ENCODE assay signal across 1 cellular context in the genomic region with DNA sequence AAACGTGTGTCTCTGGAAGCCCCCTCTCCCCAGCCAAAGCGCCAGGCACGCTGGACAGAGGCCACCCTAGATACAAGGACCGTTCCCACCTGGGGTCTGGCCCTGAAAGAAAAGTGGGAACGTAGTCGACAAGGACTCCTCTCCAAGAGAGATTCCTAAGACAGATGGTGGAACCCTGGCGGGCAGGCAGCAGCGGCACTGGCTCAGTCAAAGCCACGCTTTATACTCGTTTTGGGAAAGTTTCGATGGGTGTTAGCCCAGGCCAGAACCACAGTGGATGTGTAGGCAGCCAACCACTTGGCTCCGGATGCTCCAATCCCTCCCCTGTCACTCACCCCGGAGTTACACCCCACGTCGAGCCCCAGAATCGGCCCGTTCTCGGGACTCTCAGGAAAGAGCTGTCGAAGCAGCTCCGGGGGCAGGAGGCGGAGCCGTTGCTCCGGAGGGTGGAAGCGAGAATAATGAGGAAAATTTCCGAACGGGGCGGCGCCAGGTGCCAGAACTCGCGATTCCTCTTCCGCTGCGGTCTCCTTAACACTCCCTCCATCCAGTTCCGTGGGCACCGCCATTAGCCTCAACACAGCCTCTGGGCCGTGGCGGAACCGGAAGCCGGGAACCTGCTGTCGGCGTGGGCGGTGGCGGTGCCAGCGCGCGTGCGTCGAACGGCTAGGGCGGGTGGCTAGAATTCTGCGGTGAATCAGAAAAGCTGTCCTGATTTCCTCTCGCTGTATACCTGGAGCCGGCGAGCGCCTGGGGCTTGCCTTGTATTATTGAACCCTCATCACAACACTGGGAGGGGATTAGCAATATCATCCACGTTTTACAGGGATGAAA.
TF ChIP-seq lines count a peak whose summit lies in the region.

Gene BCDIN3D (minus strand): TSS at position 588 of the 834 bp plus-strand sequence. CDS start 19 bp downstream, at position 569.

TF ChIP-seq in HepG2, 621 proteins besides CTCF, POLR2A, EP300 and RAD21 (continued from another document and continues in another):
- peak; percentile 83; the same call in 1 of the 2 replicates for TF ChIP-seq TFDP1 (CRISPR knock-in tag; IDR thresholded peaks at IDR 0.05; ENCODE audit: borderline replicate concordance)
- no peak for TF ChIP-seq CEBPB (IDR thresholded peaks at IDR 0.05; ENCODE audit: borderline replicate concordance, low read depth, low read length)
- no peak for TF ChIP-seq HIC2 (CRISPR knock-in tag; IDR thresholded peaks at IDR 0.05; ENCODE audit: low read depth)
- TF ChIP-seq ZSCAN25 (CRISPR knock-in tag; IDR thresholded peaks at IDR 0.05) = peak; percentile 37; the same call in 1 of the 2 replicates
- TF ChIP-seq ZNF552 (CRISPR knock-in tag; IDR thresholded peaks at IDR 0.05; ENCODE audit: borderline replicate concordance) = no peak
- TF ChIP-seq ZNF264 (CRISPR knock-in tag; IDR thresholded peaks at IDR 0.05) = peak; percentile 81; the same call in 1 of the 2 replicates
- no peak for TF ChIP-seq ZNF382 (CRISPR knock-in tag; IDR thresholded peaks at IDR 0.05; ENCODE audit: borderline replicate concordance)
- 0 out of 2 replicates have a peak, but pooled peaks have one; percentile 63 for TF ChIP-seq SALL2 (CRISPR knock-in tag; IDR thresholded peaks at IDR 0.05)
- 0 out of 2 replicates have a peak, but pooled peaks have one; percentile 25 for TF ChIP-seq KDM4B (CRISPR knock-in tag; IDR thresholded peaks at IDR 0.05)
- no peak for TF ChIP-seq RELA (CRISPR knock-in tag; IDR thresholded peaks at IDR 0.05)
- no peak for TF ChIP-seq ZNF607 (CRISPR knock-in tag; IDR thresholded peaks at IDR 0.05; ENCODE audit: borderline replicate concordance)
- TF ChIP-seq ADNP (CRISPR knock-in tag; IDR thresholded peaks at IDR 0.05) = no peak
- TF ChIP-seq ATAD3A (CRISPR knock-in tag; IDR thresholded peaks at IDR 0.05) = no peak
- TF ChIP-seq ZNF468 (CRISPR knock-in tag; IDR thresholded peaks at IDR 0.05) = no peak
- TF ChIP-seq STAT5B (CRISPR knock-in tag; IDR thresholded peaks at IDR 0.05) = no peak
- TF ChIP-seq CC2D1A (CRISPR knock-in tag; IDR thresholded peaks at IDR 0.05) = no peak
- peak; percentile 21; the same call in 1 of the 2 replicates for TF ChIP-seq GLI4 (CRISPR knock-in tag; IDR thresholded peaks at IDR 0.05; ENCODE audit: borderline replicate concordance)
- TF ChIP-seq ZNF629 (CRISPR knock-in tag; conservative IDR thresholded peaks at IDR 0.05) = no peak
- no peak for TF ChIP-seq BCLAF1 (IDR thresholded peaks at IDR 0.05)
- TF ChIP-seq ZNF142 (CRISPR knock-in tag; IDR thresholded peaks at IDR 0.05) = no peak; the same call in 1 of the 2 replicates
- no peak for TF ChIP-seq ZNF256 (CRISPR knock-in tag; conservative IDR thresholded peaks at IDR 0.05)
- no peak for TF ChIP-seq ZNF414 (CRISPR knock-in tag; IDR thresholded peaks at IDR 0.05)
- TF ChIP-seq ZNF24 (IDR thresholded peaks at IDR 0.05) = no peak
- no peak for TF ChIP-seq ZBTB38 (CRISPR knock-in tag; IDR thresholded peaks at IDR 0.05)
- no peak for TF ChIP-seq NFIC (IDR thresholded peaks at IDR 0.05; ENCODE audit: low read length)
- TF ChIP-seq SOX6 (IDR thresholded peaks at IDR 0.05) = no peak
- peak; percentile 35; the same call in 1 of the 2 replicates for TF ChIP-seq SOX6 (CRISPR knock-in tag; IDR thresholded peaks at IDR 0.05)
- TF ChIP-seq ZNF235 (CRISPR knock-in tag; IDR thresholded peaks at IDR 0.05; ENCODE audit: borderline replicate concordance) = no peak
- TF ChIP-seq SP1 (IDR thresholded peaks at IDR 0.05) = no peak
- 0 out of 2 replicates have a peak, but pooled peaks have one; percentile 15 for TF ChIP-seq SP1 (CRISPR knock-in tag; IDR thresholded peaks at IDR 0.05)
- TF ChIP-seq MAF1 (CRISPR knock-in tag; IDR thresholded peaks at IDR 0.05; ENCODE audit: borderline replicate concordance) = peak; percentile 51; the same call in 1 of the 2 replicates
- no peak for TF ChIP-seq ZBTB43 (CRISPR knock-in tag; conservative IDR thresholded peaks at IDR 0.05)
- no peak; the same call in 1 of the 2 replicates for TF ChIP-seq ZNF609 (CRISPR knock-in tag; IDR thresholded peaks at IDR 0.05; ENCODE audit: borderline replicate concordance)
- TF ChIP-seq, protein P1, sequence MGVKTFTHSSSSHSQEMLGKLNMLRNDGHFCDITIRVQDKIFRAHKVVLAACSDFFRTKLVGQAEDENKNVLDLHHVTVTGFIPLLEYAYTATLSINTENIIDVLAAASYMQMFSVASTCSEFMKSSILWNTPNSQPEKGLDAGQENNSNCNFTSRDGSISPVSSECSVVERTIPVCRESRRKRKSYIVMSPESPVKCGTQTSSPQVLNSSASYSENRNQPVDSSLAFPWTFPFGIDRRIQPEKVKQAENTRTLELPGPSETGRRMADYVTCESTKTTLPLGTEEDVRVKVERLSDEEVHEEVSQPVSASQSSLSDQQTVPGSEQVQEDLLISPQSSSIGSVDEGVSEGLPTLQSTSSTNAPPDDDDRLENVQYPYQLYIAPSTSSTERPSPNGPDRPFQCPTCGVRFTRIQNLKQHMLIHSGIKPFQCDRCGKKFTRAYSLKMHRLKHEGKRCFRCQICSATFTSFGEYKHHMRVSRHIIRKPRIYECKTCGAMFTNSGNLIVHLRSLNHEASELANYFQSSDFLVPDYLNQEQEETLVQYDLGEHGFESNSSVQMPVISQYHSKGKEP (CRISPR knock-in tag; IDR thresholded peaks at IDR 0.05) = no peak
